Comparison of ENCODE assay signal across 15 cellular contexts in genomic region chr1:9313576-9313975, GRCh38. TPM values are rescaled to one million over a fixed set of nuclear protein-coding genes. Genes with fewer than 3 reads are reported as not detected.
DNase-seq lines count a peak whose midpoint lies in the region; ATAC-seq and TF ChIP-seq lines count a peak whose summit lies in the region.
"Had no signal": no experiment of that assay in that cellular context is flagged by ENCODE, and none has a peak within 500 bp of the region (broad histone marks: within the 10 kb centered on the region; RNA-seq: fewer than 3 reads in every experiment).

No MANE protein-coding gene starts in this region.

- H3K36me3 Mint-ChIP-seq in mesothelial cell of epicardium, result no peaks in the 10 kb centered on the region
- H3K36me3 Mint-ChIP-seq: CD4-positive, alpha-beta memory T cell had no signal

- H3K27ac ChIP-seq in RWPE1 (peak overlapping the region; percentile 83), stomach (peak overlapping the region in 3 of 5 donors; percentile 44 to 80 (median 62))

- CTCF ChIA-PET in RWPE1 (lab: Yijun Ruan, JAX), result interaction anchor here (0.8 kb wide), 2 partner anchors 9 to 14 kb away, joined by 3 to 7 read pairs; no protein-coding TSS in a partner anchor

- ATAC-seq in GM18511 (IDR thresholded peaks at IDR 0.05; ENCODE audit: unreplicated experiment) (no peak), GM19397 (IDR thresholded peaks at IDR 0.05; ENCODE audit: unreplicated experiment) (no peak), HG03457 (IDR thresholded peaks at IDR 0.05; ENCODE audit: unreplicated experiment) (no peak)

- H3K4me1 Mint-ChIP-seq in mesothelial cell of epicardium, result peaks cover 20% of the 10 kb centered on the region

- H3K27me3 ChIP-seq in H7 (ENCODE audit: control insufficient read depth, insufficient read depth, low read length), result no peaks in the 10 kb centered on the region
- no peaks in the 10 kb centered on the region for H3K27me3 ChIP-seq in stomach

- H3K36me3 ChIP-seq in H7 (replicated peaks; ENCODE audit: control insufficient read depth, insufficient read depth, low read length) (no peaks in the 10 kb centered on the region), stomach (peaks cover 0 to 4% (median 0%) of the 10 kb centered on the region in 4 donors)

- TF ChIP-seq CTCF in RWPE1 (conservative IDR thresholded peaks at IDR 0.05; ENCODE audit: low read depth), result no peak
- no peak for TF ChIP-seq CTCF in mesothelial cell of epicardium (IDR thresholded peaks at IDR 0.05; ENCODE audit: unreplicated experiment)
- TF ChIP-seq CTCF in stomach (IDR thresholded peaks at IDR 0.05), result no peak

- TF ChIP-seq EP300 in stomach (IDR thresholded peaks at IDR 0.05), result no peak

- H3K4me3 Mint-ChIP-seq in mesothelial cell of epicardium, result no peak overlapping the region
- H3K4me3 Mint-ChIP-seq: B cell had no signal

- intact Hi-C loops in stomach (cut with DNase I; ENCODE audit: low total_unique reads), result no loop called here

- no peak for TF ChIP-seq POLR2A in stomach (IDR thresholded peaks at IDR 0.05)

- H3K4me3 ChIP-seq in H7 (ENCODE audit: insufficient read depth, low read depth, low read length), result no peak overlapping the region
- no peak overlapping the region for H3K4me3 ChIP-seq in stomach

- no peaks in the 10 kb centered on the region for H3K9me3 Mint-ChIP-seq in mesothelial cell of epicardium

- H3K4me1 ChIP-seq in stomach, result peaks cover 17 to 77% (median 53%) of the 10 kb centered on the region in 4 donors

- POLR2A ChIA-PET in RWPE1 (lab: Yijun Ruan, JAX; ENCODE audit: low non-redundant PET), result interaction anchor here (0.7 kb wide), 1 partner anchor 68 kb away, joined by 4 read pairs; no protein-coding TSS in a partner anchor

- peak overlapping the region; percentile 22 for H3K27ac Mint-ChIP-seq in mesothelial cell of epicardium
- H3K27ac Mint-ChIP-seq: B cell had no signal

- H3K27me3 Mint-ChIP-seq in mesothelial cell of epicardium (ENCODE audit: low read depth), result no peaks in the 10 kb centered on the region
- H3K27me3 Mint-ChIP-seq: B cell; CD4-positive, alpha-beta memory T cell had no signal

- WGBS in stomach, 5 donors, result 85 to 94% (median 91%) methylated on average over 11 of the region's 11 CpGs

- DNase-seq in H7 (peak; percentile 54), RWPE1 (ENCODE audit: low spot score) (no peak), mesothelial cell of epicardium (ENCODE audit: low spot score in 2 of 2, unreplicated experiment in 2 of 2) (no peak), stomach (no peak)
- DNase-seq: CD4-positive, alpha-beta memory T cell; DND-41; GDM1; Kasumi-1; NCI-H1930; NCI-H774; SHP77 treated with DMSO at 0.1 percent for 48 hours had no signal

- no peaks in the 10 kb centered on the region for H3K9me3 ChIP-seq in stomach

RNA-seq across cellular contexts. Expression of gene SPSB1, which starts 20.9 kb away (rescaled TPM):
- 4.2 and 6.5 TPM in 2 replicates for total RNA-seq in H7 (2014; rRNA removed; shearing (Covaris generic))
- total RNA-seq in mesothelial cell of epicardium (22.0 to 24.8 TPM (median 23.9 TPM) in 3 replicates), stomach (10 to 100 TPM in 4 of 5 donors, 1 to 10 TPM in 1; 2.3 to 28.7 (median 15.1) TPM)
- 10 to 100 TPM in 2 of 3 donors, 1 to 10 TPM in 1; 9.4 to 26.3 (median 14.7) TPM for polyA plus RNA-seq in stomach
